10 cellular contexts compared by ENCODE assay signal in genomic region chr17:77439382-77440013, GRCh38.
A peak's percentile ranks its signal among the peaks of the same experiment; 100 is the strongest.
DNase-seq lines count a peak whose midpoint lies in the region; ATAC-seq and TF ChIP-seq lines count a peak whose summit lies in the region.
"Had no signal": no experiment of that assay in that cellular context is flagged by ENCODE, and none has a peak within 500 bp of the region (broad histone marks: within the 10 kb centered on the region; RNA-seq: fewer than 3 reads in every experiment).

No MANE protein-coding gene starts in this region.

- no peaks in the 10 kb centered on the region for H3K36me3 Mint-ChIP-seq in activated naive CD4-positive, alpha-beta T cell treated with anti-CD3 and anti-CD28 coated beads, Interleukin-2, amount 50 U/mL, for 24 hours
- no peaks in the 10 kb centered on the region for H3K36me3 Mint-ChIP-seq in activated CD4-positive, alpha-beta memory T cell treated with anti-CD3 and anti-CD28 coated beads for 36 hours

- no peak overlapping the region for H3K4me3 ChIP-seq in hepatocyte
- H3K4me3 ChIP-seq in upper lobe of left lung = no peak overlapping the region

- H3K9me3 Mint-ChIP-seq in activated naive CD4-positive, alpha-beta T cell treated with anti-CD3 and anti-CD28 coated beads, Interleukin-2, amount 50 U/mL, for 24 hours = no peaks in the 10 kb centered on the region
- H3K9me3 Mint-ChIP-seq in activated CD4-positive, alpha-beta memory T cell treated with anti-CD3 and anti-CD28 coated beads for 36 hours = no peaks in the 10 kb centered on the region

- no peaks in the 10 kb centered on the region for H3K9me2 ChIP-seq in hepatocyte (replicated peaks; ENCODE audit: insufficient read depth)

- H3K27ac ChIP-seq in hepatocyte (peak overlapping the region; percentile 80), upper lobe of left lung (peak overlapping the region in 3 of 4 donors; percentile 78 to 83 (median 81))
- H3K27ac ChIP-seq: C4-2B had no signal

- H3K4me1 Mint-ChIP-seq in activated naive CD4-positive, alpha-beta T cell treated with anti-CD3 and anti-CD28 coated beads, Interleukin-2, amount 50 U/mL, for 24 hours = peaks cover 99% of the 10 kb centered on the region
- H3K4me1 Mint-ChIP-seq in activated CD4-positive, alpha-beta memory T cell treated with anti-CD3 and anti-CD28 coated beads for 36 hours (ENCODE audit: low read depth) = peaks cover 97% of the 10 kb centered on the region

- intact Hi-C loops in activated CD4-positive, alpha-beta memory T cell treated with anti-CD3 and anti-CD28 coated beads for 36 hours (cut with micrococcal nuclease) = loop anchor here (2.0 kb wide), 2 partner anchors 39 to 63 kb away; no protein-coding TSS in a partner anchor

- peak overlapping the region; percentile 100 for H3K27ac Mint-ChIP-seq in activated naive CD4-positive, alpha-beta T cell treated with anti-CD3 and anti-CD28 coated beads, Interleukin-2, amount 50 U/mL, for 24 hours
- H3K27ac Mint-ChIP-seq in activated CD4-positive, alpha-beta memory T cell treated with anti-CD3 and anti-CD28 coated beads for 36 hours = peak overlapping the region; percentile 98

- no peak overlapping the region for H2AFZ ChIP-seq in hepatocyte

- H3K4me1 ChIP-seq in hepatocyte (ENCODE audit: insufficient read depth) (peaks cover 89% of the 10 kb centered on the region), upper lobe of left lung (peaks cover 83 to 98% (median 92%) of the 10 kb centered on the region in 4 donors)

- WGBS in hepatocyte (ENCODE audit: low lambda C conversion rate, missing lambda C conversion rate) = 57% methylated on average over 14 of the region's 14 CpGs
- 32 to 51% methylated on average over 9 to 14 of the region's 14 CpGs for WGBS in upper lobe of left lung, 2 donors

- H3K9me3 ChIP-seq in hepatocyte (ENCODE audit: low read depth) = no peaks in the 10 kb centered on the region
- no peaks in the 10 kb centered on the region for H3K9me3 ChIP-seq in upper lobe of left lung

- no peak for TF ChIP-seq EP300 in upper lobe of left lung (IDR thresholded peaks at IDR 0.05)

- H3K27me3 ChIP-seq in hepatocyte = no peaks in the 10 kb centered on the region
- no peaks in the 10 kb centered on the region for H3K27me3 ChIP-seq in upper lobe of left lung

- CTCF ChIA-PET in activated CD4-positive, alpha-beta memory T cell treated with anti-CD3 and anti-CD28 coated beads for 36 hours (lab: Charles Lee) = interaction anchor here (1.0 to 4.8 kb wide), 6 partner anchors 10 to 108 kb away, joined by 3 to 68 read pairs (median 17); no protein-coding TSS in a partner anchor

- peak overlapping the region; percentile 51 for H3K4me3 Mint-ChIP-seq in activated naive CD4-positive, alpha-beta T cell treated with anti-CD3 and anti-CD28 coated beads, Interleukin-2, amount 50 U/mL, for 24 hours
- peak overlapping the region; percentile 24 for H3K4me3 Mint-ChIP-seq in activated CD4-positive, alpha-beta memory T cell treated with anti-CD3 and anti-CD28 coated beads for 36 hours

- TF ChIP-seq POLR2A in upper lobe of left lung (IDR thresholded peaks at IDR 0.05) = no peak

- peaks cover 98% of the 10 kb centered on the region for H3K79me2 ChIP-seq in hepatocyte

- POLR2A ChIA-PET in activated CD4-positive, alpha-beta memory T cell treated with anti-CD3 and anti-CD28 coated beads for 36 hours (lab: Charles Lee) = interaction anchor here (1.2 to 3.1 kb wide), 4 partner anchors 12 to 35 kb away, joined by 4 to 27 read pairs (median 12); no protein-coding TSS in a partner anchor

- no peak for DNase-seq in activated naive CD4-positive, alpha-beta T cell treated with Interleukin-2 at 50 U/mL for 16 hours
- no peak for DNase-seq in activated CD4-positive, alpha-beta memory T cell treated with anti-CD3 and anti-CD28 coated beads for 36 hours
- DNase-seq in hepatocyte (ENCODE audit: low spot score) = peak; percentile 68
- peak in 1 of 2 donors; percentile 46 for DNase-seq in upper lobe of left lung
- no peak for DNase-seq in cerebellum (ENCODE audit: low spot score)
- no peak for DNase-seq in NCI-H146 (lab: John Stamatoyannopoulos, UW)
- DNase-seq: NCI-H187 treated with DMSO at 0.1 percent for 48 hours had no signal

- ATAC-seq in upper lobe of left lung (ENCODE audit: low FRiP score in 2 of 2) (no peak), HG03108 (IDR thresholded peaks at IDR 0.05; ENCODE audit: unreplicated experiment) (no peak)

- H3K36me3 ChIP-seq in hepatocyte (replicated peaks; ENCODE audit: insufficient read depth, low read depth) = no peaks in the 10 kb centered on the region
- no peaks in the 10 kb centered on the region for H3K36me3 ChIP-seq in upper lobe of left lung

- no peaks in the 10 kb centered on the region for H3K27me3 Mint-ChIP-seq in activated naive CD4-positive, alpha-beta T cell treated with anti-CD3 and anti-CD28 coated beads, Interleukin-2, amount 50 U/mL, for 24 hours
- H3K27me3 Mint-ChIP-seq in activated CD4-positive, alpha-beta memory T cell treated with anti-CD3 and anti-CD28 coated beads for 36 hours = no peaks in the 10 kb centered on the region

- TF ChIP-seq CTCF in hepatocyte (IDR thresholded peaks at IDR 0.05; ENCODE audit: poor library complexity) (no peak), upper lobe of left lung (IDR thresholded peaks at IDR 0.05) (no peak)

- H4K20me1 ChIP-seq in hepatocyte (ENCODE audit: insufficient read depth, poor library complexity, severe bottlenecking) = peaks cover 45% of the 10 kb centered on the region

- peak overlapping the region; percentile 63 for H3K4me2 ChIP-seq in hepatocyte
